In the genomic region with DNA sequence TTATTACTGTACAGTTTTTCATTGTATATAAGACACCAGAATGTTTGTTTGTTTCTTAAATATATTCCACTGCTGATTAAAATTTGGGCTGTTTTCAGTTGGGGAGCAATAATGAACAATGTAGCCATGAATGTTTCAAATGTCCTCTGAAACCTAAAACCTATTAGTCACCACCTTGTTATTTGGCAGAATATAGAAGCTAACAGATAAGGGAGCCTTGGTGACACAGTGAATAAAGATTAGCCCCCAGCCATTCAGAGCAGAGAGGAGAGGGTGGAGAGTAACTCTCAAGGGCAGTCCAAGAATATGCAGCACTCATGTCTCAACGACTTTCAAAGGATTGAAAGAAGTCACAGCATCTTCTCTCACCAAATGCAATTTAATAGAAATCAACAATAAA, we compare ENCODE assay signal across 2 cellular contexts.
TF ChIP-seq lines count a peak whose summit lies in the region.

No MANE protein-coding gene starts in this region.

TF ChIP-seq in HEK293, 187 proteins besides CTCF, POLR2A, EP300 and RAD21 (continued from another document and continues in another):
- no peak for TF ChIP-seq MYNN (tag by site-specific recombination; IDR thresholded peaks at IDR 0.05; ENCODE audit: borderline replicate concordance)
- TF ChIP-seq ZNF621 (tag by site-specific recombination; IDR thresholded peaks at IDR 0.05), result no peak
- no peak for TF ChIP-seq ZNF473 (tag by site-specific recombination; IDR thresholded peaks at IDR 0.05)
- TF ChIP-seq ZNF701 (tag by site-specific recombination; IDR thresholded peaks at IDR 0.05), result no peak
- no peak for TF ChIP-seq ZNF211 (tag by site-specific recombination; IDR thresholded peaks at IDR 0.05; ENCODE audit: low read depth)
- TF ChIP-seq ZNF335 (tag by site-specific recombination; conservative IDR thresholded peaks at IDR 0.05), result 0 out of 2 replicates have a peak, but pooled peaks have one; percentile 41
- no peak for TF ChIP-seq HOXA7 (CRISPR knock-in tag; IDR thresholded peaks at IDR 0.05; ENCODE audit: borderline replicate concordance)
- 0 out of 2 replicates have a peak, but pooled peaks have one; percentile 25 for TF ChIP-seq ZEB2 (tag by site-specific recombination; IDR thresholded peaks at IDR 0.05)
- TF ChIP-seq, protein P1, sequence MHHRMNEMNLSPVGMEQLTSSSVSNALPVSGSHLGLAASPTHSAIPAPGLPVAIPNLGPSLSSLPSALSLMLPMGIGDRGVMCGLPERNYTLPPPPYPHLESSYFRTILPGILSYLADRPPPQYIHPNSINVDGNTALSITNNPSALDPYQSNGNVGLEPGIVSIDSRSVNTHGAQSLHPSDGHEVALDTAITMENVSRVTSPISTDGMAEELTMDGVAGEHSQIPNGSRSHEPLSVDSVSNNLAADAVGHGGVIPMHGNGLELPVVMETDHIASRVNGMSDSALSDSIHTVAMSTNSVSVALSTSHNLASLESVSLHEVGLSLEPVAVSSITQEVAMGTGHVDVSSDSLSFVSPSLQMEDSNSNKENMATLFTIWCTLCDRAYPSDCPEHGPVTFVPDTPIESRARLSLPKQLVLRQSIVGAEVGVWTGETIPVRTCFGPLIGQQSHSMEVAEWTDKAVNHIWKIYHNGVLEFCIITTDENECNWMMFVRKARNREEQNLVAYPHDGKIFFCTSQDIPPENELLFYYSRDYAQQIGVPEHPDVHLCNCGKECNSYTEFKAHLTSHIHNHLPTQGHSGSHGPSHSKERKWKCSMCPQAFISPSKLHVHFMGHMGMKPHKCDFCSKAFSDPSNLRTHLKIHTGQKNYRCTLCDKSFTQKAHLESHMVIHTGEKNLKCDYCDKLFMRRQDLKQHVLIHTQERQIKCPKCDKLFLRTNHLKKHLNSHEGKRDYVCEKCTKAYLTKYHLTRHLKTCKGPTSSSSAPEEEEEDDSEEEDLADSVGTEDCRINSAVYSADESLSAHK (tag by site-specific recombination; IDR thresholded peaks at IDR 0.05), result peak; percentile 96
- peak; percentile 41; the same call in 1 of the 2 replicates for TF ChIP-seq ZNF629 (tag by site-specific recombination; IDR thresholded peaks at IDR 0.05)
- no peak for TF ChIP-seq ZNF791 (tag by site-specific recombination; IDR thresholded peaks at IDR 0.05)
- TF ChIP-seq, protein P2, sequence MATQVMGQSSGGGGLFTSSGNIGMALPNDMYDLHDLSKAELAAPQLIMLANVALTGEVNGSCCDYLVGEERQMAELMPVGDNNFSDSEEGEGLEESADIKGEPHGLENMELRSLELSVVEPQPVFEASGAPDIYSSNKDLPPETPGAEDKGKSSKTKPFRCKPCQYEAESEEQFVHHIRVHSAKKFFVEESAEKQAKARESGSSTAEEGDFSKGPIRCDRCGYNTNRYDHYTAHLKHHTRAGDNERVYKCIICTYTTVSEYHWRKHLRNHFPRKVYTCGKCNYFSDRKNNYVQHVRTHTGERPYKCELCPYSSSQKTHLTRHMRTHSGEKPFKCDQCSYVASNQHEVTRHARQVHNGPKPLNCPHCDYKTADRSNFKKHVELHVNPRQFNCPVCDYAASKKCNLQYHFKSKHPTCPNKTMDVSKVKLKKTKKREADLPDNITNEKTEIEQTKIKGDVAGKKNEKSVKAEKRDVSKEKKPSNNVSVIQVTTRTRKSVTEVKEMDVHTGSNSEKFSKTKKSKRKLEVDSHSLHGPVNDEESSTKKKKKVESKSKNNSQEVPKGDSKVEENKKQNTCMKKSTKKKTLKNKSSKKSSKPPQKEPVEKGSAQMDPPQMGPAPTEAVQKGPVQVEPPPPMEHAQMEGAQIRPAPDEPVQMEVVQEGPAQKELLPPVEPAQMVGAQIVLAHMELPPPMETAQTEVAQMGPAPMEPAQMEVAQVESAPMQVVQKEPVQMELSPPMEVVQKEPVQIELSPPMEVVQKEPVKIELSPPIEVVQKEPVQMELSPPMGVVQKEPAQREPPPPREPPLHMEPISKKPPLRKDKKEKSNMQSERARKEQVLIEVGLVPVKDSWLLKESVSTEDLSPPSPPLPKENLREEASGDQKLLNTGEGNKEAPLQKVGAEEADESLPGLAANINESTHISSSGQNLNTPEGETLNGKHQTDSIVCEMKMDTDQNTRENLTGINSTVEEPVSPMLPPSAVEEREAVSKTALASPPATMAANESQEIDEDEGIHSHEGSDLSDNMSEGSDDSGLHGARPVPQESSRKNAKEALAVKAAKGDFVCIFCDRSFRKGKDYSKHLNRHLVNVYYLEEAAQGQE (tag by site-specific recombination; IDR thresholded peaks at IDR 0.05), result no peak
- no peak for TF ChIP-seq ZNF514 (tag by site-specific recombination; IDR thresholded peaks at IDR 0.05)
- TF ChIP-seq ZNF843 (tag by site-specific recombination; IDR thresholded peaks at IDR 0.05), result peak; percentile 41; the same call in 1 of the 2 replicates
- peak; percentile 58; the same call in 1 of the 2 replicates for TF ChIP-seq ZXDB (tag by site-specific recombination; IDR thresholded peaks at IDR 0.05)
- 0 out of 2 replicates have a peak, but pooled peaks have one; percentile 8 for TF ChIP-seq SP3 (tag by site-specific recombination; IDR thresholded peaks at IDR 0.05)
- no peak for TF ChIP-seq ZNF777 (tag by site-specific recombination; IDR thresholded peaks at IDR 0.05; ENCODE audit: borderline replicate concordance)
- no peak for TF ChIP-seq ZBTB48 (tag by site-specific recombination; IDR thresholded peaks at IDR 0.05)
- no peak for TF ChIP-seq ZNF677 (tag by site-specific recombination; IDR thresholded peaks at IDR 0.05)

TF ChIP-seq in SK-N-SH, 30 proteins besides CTCF, POLR2A, EP300 and RAD21 (continued from another document):
- TF ChIP-seq, protein P2 (IDR thresholded peaks at IDR 0.05; ENCODE audit: low read depth, low read length), result no peak
- TF ChIP-seq MEF2A (IDR thresholded peaks at IDR 0.05; ENCODE audit: borderline replicate concordance, low read depth), result 0 out of 2 replicates have a peak, but pooled peaks have one; percentile 19
- no peak for TF ChIP-seq YY1 (IDR thresholded peaks at IDR 0.05; ENCODE audit: low read depth)
- TF ChIP-seq TCF12 (IDR thresholded peaks at IDR 0.05), result peak; percentile 72
- TF ChIP-seq, protein P3, sequence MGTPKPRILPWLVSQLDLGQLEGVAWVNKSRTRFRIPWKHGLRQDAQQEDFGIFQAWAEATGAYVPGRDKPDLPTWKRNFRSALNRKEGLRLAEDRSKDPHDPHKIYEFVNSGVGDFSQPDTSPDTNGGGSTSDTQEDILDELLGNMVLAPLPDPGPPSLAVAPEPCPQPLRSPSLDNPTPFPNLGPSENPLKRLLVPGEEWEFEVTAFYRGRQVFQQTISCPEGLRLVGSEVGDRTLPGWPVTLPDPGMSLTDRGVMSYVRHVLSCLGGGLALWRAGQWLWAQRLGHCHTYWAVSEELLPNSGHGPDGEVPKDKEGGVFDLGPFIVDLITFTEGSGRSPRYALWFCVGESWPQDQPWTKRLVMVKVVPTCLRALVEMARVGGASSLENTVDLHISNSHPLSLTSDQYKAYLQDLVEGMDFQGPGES (IDR thresholded peaks at IDR 0.05; ENCODE audit: low read depth, low read length), result no peak
- no peak for TF ChIP-seq FOXM1 (IDR thresholded peaks at IDR 0.05; ENCODE audit: low read depth)
- TF ChIP-seq FOSL2 (IDR thresholded peaks at IDR 0.05; ENCODE audit: borderline replicate concordance, low read depth), result peak; percentile 79
- TF ChIP-seq TAF1 (IDR thresholded peaks at IDR 0.05; ENCODE audit: borderline replicate concordance, low read depth, low read length), result 0 out of 2 replicates have a peak, but pooled peaks have one; percentile 14
- TF ChIP-seq, protein P4, sequence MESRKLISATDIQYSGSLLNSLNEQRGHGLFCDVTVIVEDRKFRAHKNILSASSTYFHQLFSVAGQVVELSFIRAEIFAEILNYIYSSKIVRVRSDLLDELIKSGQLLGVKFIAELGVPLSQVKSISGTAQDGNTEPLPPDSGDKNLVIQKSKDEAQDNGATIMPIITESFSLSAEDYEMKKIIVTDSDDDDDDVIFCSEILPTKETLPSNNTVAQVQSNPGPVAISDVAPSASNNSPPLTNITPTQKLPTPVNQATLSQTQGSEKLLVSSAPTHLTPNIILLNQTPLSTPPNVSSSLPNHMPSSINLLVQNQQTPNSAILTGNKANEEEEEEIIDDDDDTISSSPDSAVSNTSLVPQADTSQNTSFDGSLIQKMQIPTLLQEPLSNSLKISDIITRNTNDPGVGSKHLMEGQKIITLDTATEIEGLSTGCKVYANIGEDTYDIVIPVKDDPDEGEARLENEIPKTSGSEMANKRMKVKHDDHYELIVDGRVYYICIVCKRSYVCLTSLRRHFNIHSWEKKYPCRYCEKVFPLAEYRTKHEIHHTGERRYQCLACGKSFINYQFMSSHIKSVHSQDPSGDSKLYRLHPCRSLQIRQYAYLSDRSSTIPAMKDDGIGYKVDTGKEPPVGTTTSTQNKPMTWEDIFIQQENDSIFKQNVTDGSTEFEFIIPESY (IDR thresholded peaks at IDR 0.05; ENCODE audit: borderline replicate concordance, low read depth), result no peak
- TF ChIP-seq MXI1 (IDR thresholded peaks at IDR 0.05; ENCODE audit: low read depth, low read length), result no peak
- TF ChIP-seq, protein P5, sequence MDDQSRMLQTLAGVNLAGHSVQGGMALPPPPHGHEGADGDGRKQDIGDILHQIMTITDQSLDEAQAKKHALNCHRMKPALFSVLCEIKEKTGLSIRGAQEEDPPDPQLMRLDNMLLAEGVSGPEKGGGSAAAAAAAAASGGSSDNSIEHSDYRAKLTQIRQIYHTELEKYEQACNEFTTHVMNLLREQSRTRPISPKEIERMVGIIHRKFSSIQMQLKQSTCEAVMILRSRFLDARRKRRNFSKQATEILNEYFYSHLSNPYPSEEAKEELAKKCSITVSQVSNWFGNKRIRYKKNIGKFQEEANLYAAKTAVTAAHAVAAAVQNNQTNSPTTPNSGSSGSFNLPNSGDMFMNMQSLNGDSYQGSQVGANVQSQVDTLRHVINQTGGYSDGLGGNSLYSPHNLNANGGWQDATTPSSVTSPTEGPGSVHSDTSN (IDR thresholded peaks at IDR 0.05), result peak; percentile 62; the same call in 1 of the 2 replicates
- TF ChIP-seq, protein P6, sequence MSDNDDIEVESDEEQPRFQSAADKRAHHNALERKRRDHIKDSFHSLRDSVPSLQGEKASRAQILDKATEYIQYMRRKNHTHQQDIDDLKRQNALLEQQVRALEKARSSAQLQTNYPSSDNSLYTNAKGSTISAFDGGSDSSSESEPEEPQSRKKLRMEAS (IDR thresholded peaks at IDR 0.05; ENCODE audit: low read depth), result no peak
- TF ChIP-seq CHD2 (IDR thresholded peaks at IDR 0.05; ENCODE audit: low read length, partially characterized antibody), result no peak
- TF ChIP-seq, protein P7, sequence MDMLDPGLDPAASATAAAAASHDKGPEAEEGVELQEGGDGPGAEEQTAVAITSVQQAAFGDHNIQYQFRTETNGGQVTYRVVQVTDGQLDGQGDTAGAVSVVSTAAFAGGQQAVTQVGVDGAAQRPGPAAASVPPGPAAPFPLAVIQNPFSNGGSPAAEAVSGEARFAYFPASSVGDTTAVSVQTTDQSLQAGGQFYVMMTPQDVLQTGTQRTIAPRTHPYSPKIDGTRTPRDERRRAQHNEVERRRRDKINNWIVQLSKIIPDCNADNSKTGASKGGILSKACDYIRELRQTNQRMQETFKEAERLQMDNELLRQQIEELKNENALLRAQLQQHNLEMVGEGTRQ (IDR thresholded peaks at IDR 0.05; ENCODE audit: borderline replicate concordance, low read depth, low read length), result no peak
- TF ChIP-seq JUND (IDR thresholded peaks at IDR 0.05), result peak; percentile 93
- TF ChIP-seq NFIC (IDR thresholded peaks at IDR 0.05; ENCODE audit: borderline replicate concordance), result peak; percentile 83
- no peak for TF ChIP-seq RFX5 (IDR thresholded peaks at IDR 0.05; ENCODE audit: low read length)
- no peak for TF ChIP-seq SMC3 (IDR thresholded peaks at IDR 0.05; ENCODE audit: low read depth, low read length)
